ENCODE assay signal across 2 cellular contexts in the genomic region with DNA sequence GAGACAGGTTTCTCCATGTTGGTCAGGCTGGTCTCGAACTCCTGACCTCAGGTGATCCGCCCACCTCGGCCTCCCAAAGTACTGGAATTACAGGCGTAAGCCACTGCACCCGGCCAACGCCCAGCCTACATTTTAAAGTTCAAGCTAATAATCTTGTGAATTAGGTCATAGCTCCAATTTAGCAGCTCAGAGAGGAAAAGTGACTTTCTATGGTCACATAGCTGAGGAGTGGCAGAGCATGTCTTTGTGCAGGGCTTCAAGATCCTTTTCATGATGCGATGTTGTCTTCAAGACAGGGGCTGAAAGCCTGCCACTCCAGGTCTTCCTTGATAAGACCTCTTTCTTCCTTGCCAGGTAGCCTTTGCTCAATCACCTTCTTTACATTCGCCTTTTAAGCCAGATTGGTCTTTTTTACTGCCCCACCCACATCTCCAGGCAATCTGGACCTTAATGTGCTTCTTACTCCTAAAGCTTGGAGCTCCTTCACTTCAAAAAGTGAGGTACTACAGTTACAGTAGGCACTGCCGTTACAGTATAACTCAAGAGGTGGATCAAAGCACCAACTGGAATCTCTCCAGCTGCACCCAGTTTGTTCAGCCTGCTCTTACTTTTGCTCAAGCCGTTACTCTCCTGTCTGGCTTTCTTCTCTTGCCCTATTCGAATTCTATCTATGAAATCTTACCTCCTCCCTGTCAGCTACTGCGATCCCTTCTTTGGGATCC.
A peak's percentile ranks its signal among the peaks of the same experiment; 100 is the strongest.
TF ChIP-seq lines count a peak whose summit lies in the region.

No MANE protein-coding gene starts in this region.

TF ChIP-seq in HepG2, 621 proteins besides CTCF, POLR2A, EP300 and RAD21:
- TF ChIP-seq, protein P1, sequence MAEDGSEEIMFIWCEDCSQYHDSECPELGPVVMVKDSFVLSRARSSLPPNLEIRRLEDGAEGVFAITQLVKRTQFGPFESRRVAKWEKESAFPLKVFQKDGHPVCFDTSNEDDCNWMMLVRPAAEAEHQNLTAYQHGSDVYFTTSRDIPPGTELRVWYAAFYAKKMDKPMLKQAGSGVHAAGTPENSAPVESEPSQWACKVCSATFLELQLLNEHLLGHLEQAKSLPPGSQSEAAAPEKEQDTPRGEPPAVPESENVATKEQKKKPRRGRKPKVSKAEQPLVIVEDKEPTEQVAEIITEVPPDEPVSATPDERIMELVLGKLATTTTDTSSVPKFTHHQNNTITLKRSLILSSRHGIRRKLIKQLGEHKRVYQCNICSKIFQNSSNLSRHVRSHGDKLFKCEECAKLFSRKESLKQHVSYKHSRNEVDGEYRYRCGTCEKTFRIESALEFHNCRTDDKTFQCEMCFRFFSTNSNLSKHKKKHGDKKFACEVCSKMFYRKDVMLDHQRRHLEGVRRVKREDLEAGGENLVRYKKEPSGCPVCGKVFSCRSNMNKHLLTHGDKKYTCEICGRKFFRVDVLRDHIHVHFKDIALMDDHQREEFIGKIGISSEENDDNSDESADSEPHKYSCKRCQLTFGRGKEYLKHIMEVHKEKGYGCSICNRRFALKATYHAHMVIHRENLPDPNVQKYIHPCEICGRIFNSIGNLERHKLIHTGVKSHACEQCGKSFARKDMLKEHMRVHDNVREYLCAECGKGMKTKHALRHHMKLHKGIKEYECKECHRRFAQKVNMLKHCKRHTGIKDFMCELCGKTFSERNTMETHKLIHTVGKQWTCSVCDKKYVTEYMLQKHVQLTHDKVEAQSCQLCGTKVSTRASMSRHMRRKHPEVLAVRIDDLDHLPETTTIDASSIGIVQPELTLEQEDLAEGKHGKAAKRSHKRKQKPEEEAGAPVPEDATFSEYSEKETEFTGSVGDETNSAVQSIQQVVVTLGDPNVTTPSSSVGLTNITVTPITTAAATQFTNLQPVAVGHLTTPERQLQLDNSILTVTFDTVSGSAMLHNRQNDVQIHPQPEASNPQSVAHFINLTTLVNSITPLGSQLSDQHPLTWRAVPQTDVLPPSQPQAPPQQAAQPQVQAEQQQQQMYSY (CRISPR knock-in tag; IDR thresholded peaks at IDR 0.05): no peak
- peak; percentile 3 for TF ChIP-seq TEAD3 (CRISPR knock-in tag; optimal IDR thresholded peaks at IDR 0.05; ENCODE audit: borderline replicate concordance)

TF ChIP-seq in H1, 55 proteins besides CTCF, POLR2A, EP300 and RAD21:
- TF ChIP-seq POLR2AphosphoS5 (IDR thresholded peaks at IDR 0.05; ENCODE audit: low read depth, low read length) (no peak), TAF1 (IDR thresholded peaks at IDR 0.05; ENCODE audit: low read depth, low read length) (no peak), HDAC6 (IDR thresholded peaks at IDR 0.05; ENCODE audit: low read depth, low read length) (no peak), TAF7 (optimal IDR thresholded peaks at IDR 0.05; ENCODE audit: borderline replicate concordance, low read depth, low read length) (no peak), JUN (IDR thresholded peaks at IDR 0.05; ENCODE audit: low read depth, low read length) (no peak), SP2 (IDR thresholded peaks at IDR 0.05; ENCODE audit: low read length) (no peak), POU5F1 (IDR thresholded peaks at IDR 0.05; ENCODE audit: low read depth, low read length) (no peak), SIX5 (IDR thresholded peaks at IDR 0.05; ENCODE audit: low read depth, low read length) (no peak), RXRA (IDR thresholded peaks at IDR 0.05; ENCODE audit: insufficient read depth, low read depth, low read length) (no peak), BACH1 (IDR thresholded peaks at IDR 0.05; ENCODE audit: low read length) (no peak), NRF1 (IDR thresholded peaks at IDR 0.05; ENCODE audit: low read depth, low read length) (no peak), SP1 (IDR thresholded peaks at IDR 0.05; ENCODE audit: low read depth, low read length) (no peak), CHD2 (IDR thresholded peaks at IDR 0.05; ENCODE audit: low read length) (no peak), SRF (IDR thresholded peaks at IDR 0.05; ENCODE audit: low read depth, low read length) (no peak), BCL11A (IDR thresholded peaks at IDR 0.05; ENCODE audit: low read depth in 2 of 2, low read length in 2 of 2) (no peak), ASH2L (IDR thresholded peaks at IDR 0.05; ENCODE audit: low read length) (no peak), ZNF274 (IDR thresholded peaks at IDR 0.05; ENCODE audit: borderline replicate concordance, extremely low read depth, low read length) (no peak)
